In the genomic region with DNA sequence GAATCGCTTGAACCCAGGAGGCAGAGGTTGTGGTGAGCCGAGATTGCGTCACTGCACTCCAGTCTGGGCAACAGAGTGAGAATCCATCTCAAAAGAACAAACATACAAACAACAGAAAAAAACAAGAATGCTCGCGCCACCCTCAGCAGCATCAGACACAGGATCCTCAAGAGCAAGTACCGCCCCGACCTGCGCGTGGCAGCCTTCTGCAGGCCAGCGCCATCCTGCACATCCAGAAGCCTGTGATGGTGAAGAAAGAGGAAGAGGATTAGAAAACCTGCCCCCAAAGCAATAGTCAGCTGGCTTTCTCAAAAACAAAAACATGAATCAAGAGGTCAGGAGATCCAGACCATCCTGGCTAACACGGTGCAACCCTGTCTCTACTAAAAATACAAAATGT, we compare ENCODE assay signal across 37 cellular contexts.
"Had no signal": no experiment of that assay in that cellular context is flagged by ENCODE, and none has a peak within 500 bp of the region (broad histone marks: within the 10 kb centered on the region; RNA-seq: fewer than 3 reads in every experiment).

No MANE protein-coding gene starts in this region.

- H3K4me2 ChIP-seq: SK-N-SH had no signal

- DNase-seq: activated CD4-positive, alpha-beta memory T cell treated with anti-CD3 and anti-CD28 coated beads, Interleukin-2, amount 10 ng/mL, durations not matched to agents 7 days and 5 days; activated CD4-positive, alpha-beta T cell treated with anti-CD3 and anti-CD28 coated beads for 1 hour; activated CD4-positive, alpha-beta T cell treated with anti-CD3 and anti-CD28 coated beads for 48 hours; activated CD4-positive, CD25-positive, alpha-beta regulatory T cell; activated CD8-positive, alpha-beta memory T cell treated with anti-CD3 and anti-CD28 coated beads for 24 hours; activated CD8-positive, alpha-beta memory T cell treated with anti-CD3 and anti-CD28 coated beads, Interleukin-2, amount 10 ng/mL, durations not matched to agents 7 days and 5 days; activated CD8-positive, alpha-beta memory T cell treated with anti-CD3 and anti-CD28 coated beads, Interleukin-2, amount 50 U/mL, for 48 hours; activated effector memory CD4-positive, alpha-beta T cell treated with Interleukin-2 at 50 U/mL for 16 hours; activated naive CD4-positive, alpha-beta T cell treated with anti-CD3 and anti-CD28 coated beads, Interleukin-2, amount 10 ng/mL, durations not matched to agents 7 days and 5 days; activated naive CD8-positive, alpha-beta T cell treated with anti-CD3 and anti-CD28 coated beads, Interleukin-2, amount 50 U/mL, for 24 hours; activated T-cell treated with anti-CD3 and anti-CD28 coated beads, Interleukin-2, amount 50 U/mL, for 48 hours; anterior cingulate cortex; caudate nucleus; cerebellar nuclear complex; Kasumi-1; KG1; MG63; NCI-H1092; NCI-H1436 treated with DMSO at 0.1 percent for 48 hours; NCI-H1694 treated with DMSO at 0.1 percent for 48 hours; NCI-H2029; NCI-H2107; NCI-H2171; NCI-H510A; NCI-H526; NCI-H748 treated with DMSO at 0.1 percent for 48 hours; NK-92 treated with Interleukin-12 subunit alpha and Interleukin-12 subunit beta, amount 100 ng/mL, for 24 hours; OCI-M1; Peyer's patch; RPMI8226; SHP77 treated with DMSO at 0.1 percent for 48 hours; SK-N-SH; T-cell; T-helper 2 cell; T-helper 9 cell; WERI-Rb-1 had no signal

- H3K36me3 ChIP-seq: Peyer's patch, WERI-Rb-1 had no signal

- H3K9me3 ChIP-seq: MG63, Peyer's patch, SJSA1, SK-N-SH had no signal

- H3K9ac ChIP-seq: SK-N-SH had no signal

- ATAC-seq: activated CD8-positive, alpha-beta memory T cell treated with anti-CD3 and anti-CD28 coated beads, Interleukin-2, amount 10 ng/mL, durations not matched to agents 7 days and 5 days; activated naive CD8-positive, alpha-beta T cell treated with anti-CD3 and anti-CD28 coated beads, Interleukin-2, amount 50 U/mL, for 24 hours; T-cell had no signal

- H3K4me3 ChIP-seq: MG63, Peyer's patch, SJSA1 had no signal

- H3K27ac ChIP-seq: Peyer's patch, SJSA1, WERI-Rb-1 had no signal

- H3K9me2 ChIP-seq: SK-N-SH had no signal

- H3K27me3 ChIP-seq: MG63, Peyer's patch, SJSA1 had no signal
